22 cellular contexts compared by ENCODE assay signal in the genomic region with DNA sequence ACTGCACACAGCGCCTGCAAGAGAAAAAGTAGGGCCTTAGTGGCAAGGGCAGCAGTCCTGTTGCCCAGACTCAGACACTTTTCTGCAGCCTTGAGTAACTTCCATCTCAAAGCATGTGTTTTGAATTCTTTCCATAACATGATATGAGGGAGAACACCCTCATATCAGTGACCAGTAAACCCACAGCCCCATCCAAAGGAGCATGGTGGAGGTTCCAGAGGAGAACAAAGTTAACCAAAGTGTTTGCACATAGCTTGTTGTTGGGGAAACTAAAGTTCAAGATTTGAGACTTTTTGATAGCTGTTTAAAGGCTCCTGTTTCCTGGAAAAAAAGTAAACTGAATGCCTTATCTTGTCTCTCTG.
A peak's percentile ranks its signal among the peaks of the same experiment; 100 is the strongest.
DNase-seq lines count a peak whose midpoint lies in the region; ATAC-seq, FAIRE-seq and TF ChIP-seq lines count a peak whose summit lies in the region.
"Had no signal": no experiment of that assay in that cellular context is flagged by ENCODE, and none has a peak within 500 bp of the region (broad histone marks: within the 10 kb centered on the region; RNA-seq: fewer than 3 reads in every experiment).

No MANE protein-coding gene starts in this region.

- H3K9me3 ChIP-seq in osteoblast (ENCODE audit: low read depth, low read length), result no peaks in the 10 kb centered on the region
- no peaks in the 10 kb centered on the region for H3K9me3 ChIP-seq in MG63
- H3K9me3 ChIP-seq: A549, Caco-2 had no signal

- TF ChIP-seq CTCF in bronchial epithelial cell (IDR thresholded peaks at IDR 0.05; ENCODE audit: insufficient read depth, low read length, severe bottlenecking), result no peak
- TF ChIP-seq CTCF in osteoblast (IDR thresholded peaks at IDR 0.05; ENCODE audit: extremely low read depth, low read depth, low read length), result no peak
- no peak for TF ChIP-seq CTCF in GM10248 (IDR thresholded peaks at IDR 0.05; ENCODE audit: control extremely low read depth, extremely low read depth, low read depth, missing control alignments)

- no peaks in the 10 kb centered on the region for H3K36me3 ChIP-seq in bronchial epithelial cell (ENCODE audit: control insufficient read depth, insufficient read depth, low read length)
- no peaks in the 10 kb centered on the region for H3K36me3 ChIP-seq in osteoblast (ENCODE audit: insufficient read depth, low read length)
- no peaks in the 10 kb centered on the region for H3K36me3 ChIP-seq in MG63
- H3K36me3 ChIP-seq: BLaER1 treated with 17β-estradiol and CSF1 and Interleukin-3, amounts not matched to agents 10 nM and 100 nM had no signal

- no peak overlapping the region for H3K27ac ChIP-seq in osteoblast (ENCODE audit: low read depth, low read length)
- H3K27ac ChIP-seq: 22Rv1; A549; BLaER1 treated with 17β-estradiol and CSF1 and Interleukin-3, amounts not matched to agents 10 nM and 100 nM; C4-2B had no signal

- H3K79me2 ChIP-seq in osteoblast (ENCODE audit: insufficient read depth, low read length), result no peaks in the 10 kb centered on the region

- no peak overlapping the region for H2AFZ ChIP-seq in osteoblast (ENCODE audit: low read length)

- peak; percentile 70 for FAIRE-seq in bronchial epithelial cell (lab: Jason Lieb, UNC)
- FAIRE-seq: A549, D721Med, G401.6, GM12878, GM12892, GM18507 had no signal

- H3K4me2 ChIP-seq in osteoblast (ENCODE audit: insufficient read depth, low read length), result no peak overlapping the region
- H3K4me2 ChIP-seq: A549 had no signal

- no peak overlapping the region for H3K4me3 ChIP-seq in bronchial epithelial cell (ENCODE audit: low read depth, low read length)
- no peak overlapping the region for H3K4me3 ChIP-seq in osteoblast (ENCODE audit: insufficient read depth, low read length)
- H3K4me3 ChIP-seq in MG63, result no peak overlapping the region
- H3K4me3 ChIP-seq: A549; BLaER1 treated with 17β-estradiol and CSF1 and Interleukin-3, amounts not matched to agents 10 nM and 100 nM; GM12878 had no signal

- H3K4me1 ChIP-seq in osteoblast (ENCODE audit: insufficient read depth, low read length), result no peaks in the 10 kb centered on the region

- H3K27me3 ChIP-seq in bronchial epithelial cell (ENCODE audit: control insufficient read depth, insufficient read depth, low read length) (no peaks in the 10 kb centered on the region), osteoblast (ENCODE audit: insufficient read depth, low read length) (no peaks in the 10 kb centered on the region), MG63 (no peaks in the 10 kb centered on the region)
- H3K27me3 ChIP-seq: BLaER1 treated with 17β-estradiol and CSF1 and Interleukin-3, amounts not matched to agents 10 nM and 100 nM had no signal

- ATAC-seq in sciatic nerve, result no peak
- ATAC-seq: A549; CD8-positive, alpha-beta T cell; GM12878 had no signal

- DNase-seq in bronchial epithelial cell (ENCODE audit: low read depth) (no peak), iPS-NIHi7 (ENCODE audit: extremely low spot score) (peak; percentile 4), osteoblast (ENCODE audit: insufficient read length, low spot score, missing footprints) (peak; percentile 68), MG63 (no peak), GM10248 (ENCODE audit: extremely low spot score) (no peak), sciatic nerve (ENCODE audit: low spot score) (no peak)
- DNase-seq: AML-193; Caco-2; Calu3; CD4-positive, alpha-beta T cell; CD8-positive, alpha-beta T cell; DMS79 treated with DMSO at 0.1 percent for 48 hours; GF-D8 had no signal

- H4K20me1 ChIP-seq in osteoblast (ENCODE audit: insufficient read depth, low read length), result no peaks in the 10 kb centered on the region
- H4K20me1 ChIP-seq: BLaER1 treated with 17β-estradiol and CSF1 and Interleukin-3, amounts not matched to agents 10 nM and 100 nM had no signal

- CTCF ChIA-PET in GM10248 (lab: Yijun Ruan, JAX), result interaction anchor here (1.0 to 1.3 kb wide), 2 partner anchors 9 to 23 kb away, joined by 3 read pairs; no protein-coding TSS in a partner anchor

- intact Hi-C loops in sciatic nerve (cut with DNase I), result no loop called here

- POLR2A ChIA-PET in GM10248 (lab: Yijun Ruan, JAX), result no interaction called here

Comparison
In these comparisons a context has a peak if more than half of its experiments do, and no peak if none do; other contexts are left out.
1. DNase-seq: peak in iPS-NIHi7 (single experiment) and osteoblast (single experiment); none in bronchial epithelial cell (single experiment), MG63 (single experiment), GM10248 (single experiment) and sciatic nerve (single experiment).